8 cellular contexts compared by ENCODE assay signal in the genomic region with DNA sequence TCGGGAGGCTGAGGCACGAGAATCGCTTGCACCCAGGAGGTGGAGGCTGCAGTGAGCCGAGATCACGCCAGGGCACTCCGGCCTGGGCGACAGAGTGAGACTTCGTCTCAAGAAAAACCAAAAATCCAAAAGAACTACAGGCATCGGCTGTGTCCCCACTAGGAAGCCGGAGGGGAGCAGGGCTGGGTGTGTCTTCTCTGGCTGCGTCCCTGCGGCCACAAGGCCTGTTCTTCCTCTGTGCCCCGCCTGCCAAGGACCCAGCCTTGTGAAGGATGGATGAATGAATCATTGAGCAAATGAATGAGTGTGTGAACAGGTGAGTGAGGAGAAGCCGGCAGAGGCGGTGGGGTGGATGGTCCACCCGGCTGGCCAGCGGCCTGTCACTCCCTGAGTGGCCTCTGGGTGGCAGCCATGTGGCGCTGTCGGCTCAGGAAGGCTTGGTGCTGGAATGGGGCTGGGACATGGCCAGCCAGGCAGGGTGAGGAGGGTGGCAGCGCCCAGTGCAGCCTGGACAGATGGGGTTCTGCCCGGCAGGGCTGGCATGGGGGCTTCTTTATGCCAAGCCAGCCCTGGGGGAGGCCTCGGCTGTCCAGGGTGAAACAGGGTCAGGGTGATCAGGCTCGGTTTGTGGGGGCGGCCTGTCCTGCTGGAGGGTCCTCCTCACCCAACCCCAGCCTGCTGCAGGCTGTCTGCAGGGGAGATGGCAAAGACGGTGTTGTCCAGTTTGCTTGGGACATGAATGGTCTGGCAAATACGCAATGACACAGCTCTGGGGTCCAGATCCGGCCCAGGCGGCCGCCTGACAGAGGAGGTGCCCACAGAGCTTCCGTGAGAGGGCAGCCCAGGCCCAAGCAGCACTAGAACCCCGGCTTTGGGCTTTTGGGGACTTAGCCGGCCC. TPM values are rescaled to one million over a fixed set of nuclear protein-coding genes. Genes with fewer than 3 reads are reported as not detected.
DNase-seq lines count a peak whose midpoint lies in the region; ATAC-seq lines count a peak whose summit lies in the region.

No MANE protein-coding gene starts in this region.

- intact Hi-C loops in left cardiac atrium (cut with DNase I), result no loop called here

- peak; percentile 92 to 93 for ATAC-seq in left cardiac atrium
- ATAC-seq in GM18907 (IDR thresholded peaks at IDR 0.05; ENCODE audit: unreplicated experiment), result no peak

- DNase-seq in NCI-H1417 (lab: John Stamatoyannopoulos, UW) (peak; percentile 55 to 76 (median 67)), NCI-H1417 treated with DMSO at 0.1 percent for 48 hours (lab: John Stamatoyannopoulos, UW) (no peak), NCI-H146 (lab: John Stamatoyannopoulos, UW) (peak; percentile 75), SW480 (ENCODE audit: low spot score) (peak; percentile 70), amniotic epithelial cell (ENCODE audit: low read depth) (peak; percentile 44), left cardiac atrium (peak; percentile 84), retina (peak; percentile 89)

RNA-seq across cellular contexts. Expression of a gene that starts 21.7 kb away (rescaled TPM):
- total RNA-seq in left cardiac atrium, result 10 to 100 TPM; 10.1 to 11.8 TPM

RNA-seq across cellular contexts. Expression of a gene that starts 30.6 kb away (rescaled TPM):
- 100 to 1,000 TPM; 133 TPM for total RNA-seq in left cardiac atrium

RNA-seq across cellular contexts. Expression of a gene that starts 49.9 kb away (rescaled TPM):
- 10 to 100 TPM; 42.3 to 52.6 TPM for total RNA-seq in left cardiac atrium

RNA-seq across cellular contexts. Expression of a gene that starts 50.2 kb away (rescaled TPM):
- total RNA-seq in left cardiac atrium, result 10 to 100 TPM; 12.2 to 22.3 TPM
